Comparison of ENCODE assay signal across 1 cellular context in genomic region chr11:1570531-1570895, GRCh38.
TF ChIP-seq lines count a peak whose summit lies in the region.

No MANE protein-coding gene starts in this region.

TF ChIP-seq in K562, 482 proteins besides CTCF, POLR2A, EP300 and RAD21:
- TF ChIP-seq RUNX1 (IDR thresholded peaks at IDR 0.05; ENCODE audit: low read depth) (no peak), ZNF586 (CRISPR knock-in tag; conservative IDR thresholded peaks at IDR 0.05) (no peak), TSC22D4 (tag; IDR thresholded peaks at IDR 0.05) (no peak), HINFP (tag; conservative IDR thresholded peaks at IDR 0.05; ENCODE audit: low read depth) (no peak), NFE2L1 (tag; IDR thresholded peaks at IDR 0.05; ENCODE audit: borderline replicate concordance, low read depth) (no peak), ZFP30 (CRISPR knock-in tag; IDR thresholded peaks at IDR 0.05; ENCODE audit: borderline replicate concordance) (no peak), ZNF668 (CRISPR knock-in tag; IDR thresholded peaks at IDR 0.05) (no peak), NFIX (CRISPR knock-in tag; IDR thresholded peaks at IDR 0.05; ENCODE audit: low read depth) (no peak), JUN (IDR thresholded peaks at IDR 0.05; ENCODE audit: borderline replicate concordance, low read depth, low read length) (no peak), JUN (CRISPR knock-in tag; IDR thresholded peaks at IDR 0.05; ENCODE audit: borderline replicate concordance) (no peak), MCM3 (IDR thresholded peaks at IDR 0.05) (no peak), ZNF133 (CRISPR knock-in tag; IDR thresholded peaks at IDR 0.05) (no peak), HMGN3 (IDR thresholded peaks at IDR 0.05; ENCODE audit: borderline replicate concordance, extremely low read depth, insufficient read length, low read depth, low read length) (no peak), ZNF140 (CRISPR knock-in tag; IDR thresholded peaks at IDR 0.05) (no peak), ARHGAP35 (IDR thresholded peaks at IDR 0.05; ENCODE audit: partially characterized antibody) (no peak), TRIM24 (IDR thresholded peaks at IDR 0.05) (no peak), USF2 (CRISPR knock-in tag; IDR thresholded peaks at IDR 0.05) (peak; percentile 52), ZFP1 (CRISPR knock-in tag; IDR thresholded peaks at IDR 0.05) (no peak), ZNF121 (CRISPR knock-in tag; conservative IDR thresholded peaks at IDR 0.05) (no peak), SMARCC2 (IDR thresholded peaks at IDR 0.05; ENCODE audit: low read depth) (no peak), ZZZ3 (IDR thresholded peaks at IDR 0.05) (no peak), BCOR (IDR thresholded peaks at IDR 0.05) (peak; percentile 82), RAD51 (IDR thresholded peaks at IDR 0.05; ENCODE audit: borderline replicate concordance, low read depth) (0 out of 2 replicates have a peak, but pooled peaks have one; percentile 47), SIN3B (IDR thresholded peaks at IDR 0.05; ENCODE audit: low read depth) (no peak), BACH1 (tag; IDR thresholded peaks at IDR 0.05) (no peak), ZNF347 (CRISPR knock-in tag; IDR thresholded peaks at IDR 0.05; ENCODE audit: low read depth) (no peak)
- TF ChIP-seq, protein P1, sequence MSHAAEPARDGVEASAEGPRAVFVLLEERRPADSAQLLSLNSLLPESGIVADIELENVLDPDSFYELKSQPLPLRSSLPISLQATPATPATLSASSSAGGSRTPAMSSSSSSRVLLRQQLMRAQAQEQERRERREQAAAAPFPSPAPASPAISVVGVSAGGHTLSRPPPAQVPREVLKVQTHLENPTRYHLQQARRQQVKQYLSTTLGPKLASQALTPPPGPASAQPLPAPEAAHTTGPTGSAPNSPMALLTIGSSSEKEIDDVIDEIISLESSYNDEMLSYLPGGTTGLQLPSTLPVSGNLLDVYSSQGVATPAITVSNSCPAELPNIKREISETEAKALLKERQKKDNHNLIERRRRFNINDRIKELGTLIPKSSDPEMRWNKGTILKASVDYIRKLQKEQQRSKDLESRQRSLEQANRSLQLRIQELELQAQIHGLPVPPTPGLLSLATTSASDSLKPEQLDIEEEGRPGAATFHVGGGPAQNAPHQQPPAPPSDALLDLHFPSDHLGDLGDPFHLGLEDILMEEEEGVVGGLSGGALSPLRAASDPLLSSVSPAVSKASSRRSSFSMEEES (CRISPR knock-in tag; IDR thresholded peaks at IDR 0.05) = peak; percentile 80
- TF ChIP-seq, protein P2, sequence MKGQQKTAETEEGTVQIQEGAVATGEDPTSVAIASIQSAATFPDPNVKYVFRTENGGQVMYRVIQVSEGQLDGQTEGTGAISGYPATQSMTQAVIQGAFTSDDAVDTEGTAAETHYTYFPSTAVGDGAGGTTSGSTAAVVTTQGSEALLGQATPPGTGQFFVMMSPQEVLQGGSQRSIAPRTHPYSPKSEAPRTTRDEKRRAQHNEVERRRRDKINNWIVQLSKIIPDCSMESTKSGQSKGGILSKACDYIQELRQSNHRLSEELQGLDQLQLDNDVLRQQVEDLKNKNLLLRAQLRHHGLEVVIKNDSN (CRISPR knock-in tag; IDR thresholded peaks at IDR 0.05) = peak; percentile 76
- TF ChIP-seq, protein P3, sequence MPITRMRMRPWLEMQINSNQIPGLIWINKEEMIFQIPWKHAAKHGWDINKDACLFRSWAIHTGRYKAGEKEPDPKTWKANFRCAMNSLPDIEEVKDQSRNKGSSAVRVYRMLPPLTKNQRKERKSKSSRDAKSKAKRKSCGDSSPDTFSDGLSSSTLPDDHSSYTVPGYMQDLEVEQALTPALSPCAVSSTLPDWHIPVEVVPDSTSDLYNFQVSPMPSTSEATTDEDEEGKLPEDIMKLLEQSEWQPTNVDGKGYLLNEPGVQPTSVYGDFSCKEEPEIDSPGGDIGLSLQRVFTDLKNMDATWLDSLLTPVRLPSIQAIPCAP (CRISPR knock-in tag; IDR thresholded peaks at IDR 0.05; ENCODE audit: borderline replicate concordance) = no peak
